Comparison of ENCODE assay signal across 20 cellular contexts in genomic region chr16:14958970-14959369, GRCh38. TPM values are rescaled to one million over a fixed set of nuclear protein-coding genes. Genes with fewer than 3 reads are reported as not detected.
DNase-seq lines count a peak whose midpoint lies in the region; ATAC-seq and TF ChIP-seq lines count a peak whose summit lies in the region.
"Had no signal": no experiment of that assay in that cellular context is flagged by ENCODE, and none has a peak within 500 bp of the region (broad histone marks: within the 10 kb centered on the region; RNA-seq: fewer than 3 reads in every experiment).

No MANE protein-coding gene starts in this region.

- POLR2A ChIA-PET in PC-3 (lab: Charles Lee; ENCODE audit: unreplicated experiment), result no interaction called here

- ATAC-seq in PC-3, result no peak
- ATAC-seq in GM21723 (IDR thresholded peaks at IDR 0.05; ENCODE audit: unreplicated experiment), result no peak
- ATAC-seq in gastroesophageal sphincter, result no peak
- ATAC-seq: activated CD8-positive, alpha-beta T cell treated with anti-CD3 and anti-CD28 coated beads for 36 hours had no signal

- H3K36me3 ChIP-seq in PC-3 (ENCODE audit: low read depth, low read length), result no peaks in the 10 kb centered on the region
- H3K36me3 ChIP-seq in gastroesophageal sphincter, result no peaks in the 10 kb centered on the region
- no peaks in the 10 kb centered on the region for H3K36me3 ChIP-seq in right atrium auricular region
- H3K36me3 ChIP-seq: adrenal gland, prostate gland, uterus had no signal

- 75% methylated on average over 7 of the region's 7 CpGs for whole genome bisulfite sequencing in gastroesophageal sphincter (ENCODE audit: low coverage in 1 of 2), 2 donors

- H3K9ac ChIP-seq in PC-3 (ENCODE audit: low read length), result no peak overlapping the region

- intact Hi-C loops in PC-3 (cut with micrococcal nuclease), result no loop called here

- TF ChIP-seq EP300 in gastroesophageal sphincter (IDR thresholded peaks at IDR 0.05), result no peak

- H3K79me2 ChIP-seq in PC-3 (ENCODE audit: low read length), result no peaks in the 10 kb centered on the region

- BruUV-seq in PC-3 (replicated peaks; lab: Mats Ljungman, UMichigan), result no TSS peak

- H3K27me3 ChIP-seq in PC-3 (ENCODE audit: low read length) (peaks cover 11% of the 10 kb centered on the region; the same call in 1 of the 2 replicates), gastroesophageal sphincter (no peaks in the 10 kb centered on the region), right atrium auricular region (no peaks in the 10 kb centered on the region)
- H3K27me3 ChIP-seq: adrenal gland, uterus had no signal

- H3K4me3 ChIP-seq in PC-3 (ENCODE audit: low read length), result no peak overlapping the region
- H3K4me3 ChIP-seq in fibroblast of mammary gland (ENCODE audit: control insufficient read depth, low read depth, low read length), result no peak overlapping the region
- H3K4me3 ChIP-seq in gastroesophageal sphincter, result no peak overlapping the region
- no peak overlapping the region for H3K4me3 ChIP-seq in right atrium auricular region
- H3K4me3 ChIP-seq: adrenal gland, prostate gland, uterus had no signal

- no peak for TF ChIP-seq POLR2A in gastroesophageal sphincter (IDR thresholded peaks at IDR 0.05)

- H3K4me1 ChIP-seq in PC-3 (ENCODE audit: insufficient read depth, low read length) (no peaks in the 10 kb centered on the region), gastroesophageal sphincter (no peaks in the 10 kb centered on the region), right atrium auricular region (no peaks in the 10 kb centered on the region)
- H3K4me1 ChIP-seq: prostate gland, uterus had no signal

- H3K9me2 ChIP-seq in PC-3 (replicated peaks; ENCODE audit: low read length), result no peaks in the 10 kb centered on the region

- CTCF ChIA-PET in PC-3 (lab: Charles Lee), result no interaction called here

- no peak overlapping the region for H3K27ac ChIP-seq in PC-3 (ENCODE audit: low read length)
- H3K27ac ChIP-seq in gastroesophageal sphincter, result no peak overlapping the region
- no peak overlapping the region for H3K27ac ChIP-seq in right atrium auricular region
- H3K27ac ChIP-seq: adrenal gland, prostate gland, uterus had no signal

- H3F3A ChIP-seq in PC-3 (ENCODE audit: low read length, unreplicated experiment), result no peaks in the 10 kb centered on the region

- H3K4me2 ChIP-seq in PC-3 (ENCODE audit: low read length), result no peak overlapping the region

- no peak for TF ChIP-seq CTCF in PC-3 (conservative IDR thresholded peaks at IDR 0.05; ENCODE audit: low read depth, low read length)
- TF ChIP-seq CTCF in fibroblast of mammary gland (conservative IDR thresholded peaks at IDR 0.05; ENCODE audit: control insufficient read depth, insufficient read depth, low read depth, low read length), result no peak
- TF ChIP-seq CTCF in gastroesophageal sphincter (IDR thresholded peaks at IDR 0.05), result no peak
- TF ChIP-seq CTCF in right atrium auricular region (IDR thresholded peaks at IDR 0.05), result no peak

- H3K9me3 ChIP-seq in PC-3 (ENCODE audit: low read length) (no peaks in the 10 kb centered on the region), gastroesophageal sphincter (peaks cover 0 to 7% (median 0%) of the 10 kb centered on the region in 3 donors), right atrium auricular region (peaks cover 0 to 3% of the 10 kb centered on the region in 2 donors)
- H3K9me3 ChIP-seq: adrenal gland, prostate gland, uterus had no signal

- DNase-seq in A172 (ENCODE audit: low spot score), result peak; percentile 27
- peak; percentile 53 for DNase-seq in EL
- DNase-seq in PC-3, result peak; percentile 8
- peak; percentile 35 for DNase-seq in fibroblast of mammary gland (ENCODE audit: low read depth)
- DNase-seq in activated CD8-positive, alpha-beta memory T cell treated with anti-CD3 and anti-CD28 coated beads, Interleukin-2, amount 50 U/mL, for 48 hours, result no peak
- DNase-seq in right atrium auricular region (ENCODE audit: low spot score), result no peak
- DNase-seq: activated CD8-positive, alpha-beta T cell treated with anti-CD3 and anti-CD28 coated beads for 36 hours; activated T-cell treated with anti-CD3 and anti-CD28 coated beads, Interleukin-2, amount 50 U/mL, for 1 hour; CD4-positive, CD25-positive, alpha-beta regulatory T cell; DMS 273 treated with DMSO at 0.1 percent for 48 hours; hippocampal formation; KG1; NCI-H2029 treated with DMSO at 0.1 percent for 48 hours; NCI-H510A; T-helper 9 cell; uterus had no signal

- H4K20me1 ChIP-seq in PC-3 (ENCODE audit: low read length), result no peaks in the 10 kb centered on the region

- no peak overlapping the region for H2AFZ ChIP-seq in PC-3 (ENCODE audit: low read length)

RNA-seq across cellular contexts. Expression of gene PDXDC1, which starts 15.9 kb away (rescaled TPM):
- 80.5 and 89.8 TPM in 2 replicates for total RNA-seq in A172 (2014; rRNA removed; shearing (Covaris generic))
- total RNA-seq in PC-3 (2014; rRNA removed), result 62.6 and 75.4 TPM in 2 replicates
- total RNA-seq in gastroesophageal sphincter, result 10 to 100 TPM; 70.0 to 92.2 (median 87.6) TPM
- 10 to 100 TPM; 50.4 to 60.8 TPM for total RNA-seq in right atrium auricular region

RNA-seq across cellular contexts. Expression of gene NPIPA1, which starts 21.7 kb away (rescaled TPM):
- total RNA-seq in A172 (2014; rRNA removed; shearing (Covaris generic)), result 24.4 and 30.8 TPM in 2 replicates
- 10.9 and 16.8 TPM in 2 replicates for total RNA-seq in PC-3 (2014; rRNA removed)
- total RNA-seq in gastroesophageal sphincter, result 100 to 1,000 TPM in 2 of 4 donors, 10 to 100 TPM in 2; 54.0 to 103 (median 93.4) TPM
- total RNA-seq in right atrium auricular region, result 10 to 100 TPM; 24.5 to 35.3 TPM

Comparison
In these comparisons a context has a peak if more than half of its experiments do, and no peak if none do; other contexts are left out.
1. DNase-seq: peak in A172 (single experiment), EL (single experiment), PC-3 (single experiment) and fibroblast of mammary gland (single experiment); none in activated CD8-positive, alpha-beta memory T cell treated with anti-CD3 and anti-CD28 coated beads, Interleukin-2, amount 50 U/mL, for 48 hours (single experiment) and right atrium auricular region (single experiment).